ENCODE assay signal across 9 cellular contexts in the genomic region with DNA sequence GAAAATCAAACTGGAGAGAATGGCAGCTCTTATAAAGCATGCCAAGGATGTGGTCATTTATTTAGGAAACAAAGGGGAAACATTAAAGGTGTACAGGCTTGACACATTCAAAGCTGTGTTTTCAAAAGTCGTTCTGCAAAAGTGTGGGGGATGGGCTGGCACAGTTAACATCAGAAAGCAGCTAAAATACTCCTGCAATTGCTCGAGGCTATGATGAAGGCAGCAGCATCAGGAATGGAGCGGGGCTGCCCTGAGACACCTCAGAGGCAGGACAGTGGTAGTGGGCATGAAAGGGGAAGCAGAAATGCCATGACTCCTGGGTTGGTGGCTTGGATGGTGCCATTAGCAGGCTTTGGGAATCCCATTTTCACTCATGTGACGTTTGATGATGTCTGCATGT. TPM values are rescaled to one million over a fixed set of nuclear protein-coding genes. Genes with fewer than 3 reads are reported as not detected.
DNase-seq lines count a peak whose midpoint lies in the region; ATAC-seq and TF ChIP-seq lines count a peak whose summit lies in the region.
"Had no signal": no experiment of that assay in that cellular context is flagged by ENCODE, and none has a peak within 500 bp of the region (broad histone marks: within the 10 kb centered on the region; RNA-seq: fewer than 3 reads in every experiment).

No MANE protein-coding gene starts in this region.

- ATAC-seq in naive B cell (ENCODE audit: low read depth in 2 of 2), result no peak
- ATAC-seq in HG02852 (IDR thresholded peaks at IDR 0.05; ENCODE audit: unreplicated experiment), result no peak
- ATAC-seq in omental fat pad (ENCODE audit: low FRiP score), result no peak
- ATAC-seq in GM19328 (IDR thresholded peaks at IDR 0.05; ENCODE audit: unreplicated experiment), result no peak

- no peaks in the 10 kb centered on the region for H3K9me3 ChIP-seq in BLaER1 treated with 17β-estradiol and CSF1 and Interleukin-3, amounts not matched to agents 10 nM and 100 nM (replicated peaks in 1 of 11)
- no peaks in the 10 kb centered on the region for H3K9me3 ChIP-seq in Karpas-422 (ENCODE audit: low read length)

- H3K9ac ChIP-seq in BLaER1 treated with 17β-estradiol and CSF1 and Interleukin-3, amounts not matched to agents 10 nM and 100 nM, result peak overlapping the region; percentile 80 to 92 (median 85); a peak in 21 of 22 replicates
- H3K9ac ChIP-seq in Karpas-422 (ENCODE audit: low read length), result peak overlapping the region; percentile 82

- in situ Hi-C loops in brain microvascular endothelial cell (cut with HindIII; ENCODE audit: low pct_ligation_motif_present, low sequenced_read_pairs), result no loop called here

- H3K36me3 Mint-ChIP-seq in naive B cell, result peaks cover 13 to 17% of the 10 kb centered on the region in 2 donors

- H3K27ac Mint-ChIP-seq in naive B cell, result peak overlapping the region in 5 of 6 donors; percentile 31 to 96 (median 90)

- peaks cover 26 to 72% (median 57%) of the 10 kb centered on the region in 11 experiments; a peak in 21 of 22 replicates for H4K20me1 ChIP-seq in BLaER1 treated with 17β-estradiol and CSF1 and Interleukin-3, amounts not matched to agents 10 nM and 100 nM
- peaks cover 12% of the 10 kb centered on the region; the same call in 1 of the 2 replicates for H4K20me1 ChIP-seq in Karpas-422 (ENCODE audit: insufficient read depth, low read depth, low read length)

- no peaks in the 10 kb centered on the region for H3K9me3 Mint-ChIP-seq in naive B cell

- peak overlapping the region; percentile 76 to 91 (median 86) for H3K4me3 ChIP-seq in BLaER1 treated with 17β-estradiol and CSF1 and Interleukin-3, amounts not matched to agents 10 nM and 100 nM
- peak overlapping the region; percentile 79 for H3K4me3 ChIP-seq in Karpas-422 (ENCODE audit: low read length)
- H3K4me3 ChIP-seq in brain microvascular endothelial cell (ENCODE audit: low read depth, low read length), result peak overlapping the region; percentile 83

- peak overlapping the region in 9 of 11 experiments; percentile 78 to 94 (median 88); a peak in 17 of 22 replicates for H3K27ac ChIP-seq in BLaER1 treated with 17β-estradiol and CSF1 and Interleukin-3, amounts not matched to agents 10 nM and 100 nM
- H3K27ac ChIP-seq in Karpas-422 (ENCODE audit: low read length), result no peak overlapping the region
- H3K27ac ChIP-seq in brain microvascular endothelial cell, result no peak overlapping the region

- DNase-seq in Karpas-422, result no peak
- no peak for DNase-seq in brain microvascular endothelial cell
- DNase-seq in naive B cell, result no peak
- no peak for DNase-seq in activated gamma-delta T cell (lab: John Stamatoyannopoulos, UW)
- DNase-seq in omental fat pad (ENCODE audit: low spot score), result no peak

- H3K9me2 ChIP-seq in Karpas-422 (replicated peaks; ENCODE audit: insufficient read depth, low read length), result no peaks in the 10 kb centered on the region

- peaks cover 39 to 54% (median 50%) of the 10 kb centered on the region in 10 experiments for H3K4me1 ChIP-seq in BLaER1 treated with 17β-estradiol and CSF1 and Interleukin-3, amounts not matched to agents 10 nM and 100 nM
- H3K4me1 ChIP-seq in Karpas-422 (ENCODE audit: low read length), result peaks cover 29% of the 10 kb centered on the region

- peak overlapping the region; percentile 88 to 99 (median 97) for H3K4me3 Mint-ChIP-seq in naive B cell

- no peak for TF ChIP-seq CTCF in brain microvascular endothelial cell (IDR thresholded peaks at IDR 0.05; ENCODE audit: low read depth, low read length, missing control alignments)
- no peak for TF ChIP-seq CTCF in omental fat pad (IDR thresholded peaks at IDR 0.05)

- H2AFZ ChIP-seq in Karpas-422 (ENCODE audit: low read length), result no peak overlapping the region

- H3K79me2 ChIP-seq in Karpas-422 (ENCODE audit: low read length), result peaks cover 42% of the 10 kb centered on the region

- H3K27me3 ChIP-seq in BLaER1 treated with 17β-estradiol and CSF1 and Interleukin-3, amounts not matched to agents 10 nM and 100 nM, result peaks cover 23 to 31% (median 29%) of the 10 kb centered on the region in 11 experiments
- H3K27me3 ChIP-seq in Karpas-422 (ENCODE audit: low read length), result no peaks in the 10 kb centered on the region
- H3K27me3 ChIP-seq in brain microvascular endothelial cell (replicated peaks), result no peaks in the 10 kb centered on the region

- peak overlapping the region; percentile 91 to 99 (median 97) for H3K4me2 ChIP-seq in BLaER1 treated with 17β-estradiol and CSF1 and Interleukin-3, amounts not matched to agents 10 nM and 100 nM
- peak overlapping the region; percentile 93 for H3K4me2 ChIP-seq in Karpas-422 (ENCODE audit: low read depth, low read length, poor library complexity, severe bottlenecking)

- peaks cover 8 to 24% (median 10%) of the 10 kb centered on the region in 3 donors for H3K27me3 Mint-ChIP-seq in naive B cell

- H3K36me3 ChIP-seq in BLaER1 treated with 17β-estradiol and CSF1 and Interleukin-3, amounts not matched to agents 10 nM and 100 nM, result peaks cover 19 to 37% (median 30%) of the 10 kb centered on the region in 11 experiments
- H3K36me3 ChIP-seq in Karpas-422 (ENCODE audit: insufficient read depth, low read length), result no peaks in the 10 kb centered on the region
- peaks cover 5% of the 10 kb centered on the region for H3K36me3 ChIP-seq in brain microvascular endothelial cell (replicated peaks)

- H3K4me1 Mint-ChIP-seq in naive B cell, result peaks cover 36 to 48% (median 37%) of the 10 kb centered on the region in 3 donors

RNA-seq across cellular contexts. Expression of gene NCAPD3, which starts 0.7 kb away (rescaled TPM):
- total RNA-seq in Karpas-422 (2014; rRNA removed; shearing (Covaris generic); ENCODE audit: low replicate concordance), result 19.5 and 22.0 TPM in 2 replicates
- 10 to 100 TPM in 2 of 6 donors, 1 to 10 TPM in 4; 6.2 to 13.2 (median 8.6) TPM for polyA plus RNA-seq in naive B cell (ENCODE audit: low read depth in 6 of 6)
- 10 to 100 TPM; 10.4 to 14.3 (median 11.2) TPM for total RNA-seq in omental fat pad

RNA-seq across cellular contexts. Expression of gene VPS26B, which starts 1.4 kb away (rescaled TPM):
- 7.9 and 11.2 TPM in 2 replicates for total RNA-seq in Karpas-422 (2014; rRNA removed; shearing (Covaris generic); ENCODE audit: low replicate concordance)
- 10 to 100 TPM; 12.1 to 18.2 (median 14.7) TPM for polyA plus RNA-seq in naive B cell (ENCODE audit: low read depth in 6 of 6)
- total RNA-seq in omental fat pad, result 10 to 100 TPM; 25.4 to 52.8 (median 37.0) TPM

RNA-seq across cellular contexts. Expression of gene THYN1, which starts 30.1 kb away (rescaled TPM):
- total RNA-seq in Karpas-422 (2014; rRNA removed; shearing (Covaris generic); ENCODE audit: low replicate concordance), result 30.0 and 54.0 TPM in 2 replicates
- 100 to 1,000 TPM in 1 of 6 donors, 10 to 100 TPM in 5; 60.5 to 109 (median 71.1) TPM for polyA plus RNA-seq in naive B cell (ENCODE audit: low read depth in 6 of 6)
- total RNA-seq in omental fat pad, result 10 to 100 TPM; 26.9 to 76.5 (median 59.6) TPM

RNA-seq across cellular contexts. Expression of gene ACAD8, which starts 30.3 kb away (rescaled TPM):
- total RNA-seq in Karpas-422 (2014; rRNA removed; shearing (Covaris generic); ENCODE audit: low replicate concordance), result 9.6 and 9.9 TPM in 2 replicates
- polyA plus RNA-seq in naive B cell (ENCODE audit: low read depth in 6 of 6), result 10 to 100 TPM; 13.0 to 17.1 (median 14.1) TPM
- total RNA-seq in omental fat pad, result 10 to 100 TPM; 21.4 to 33.4 (median 28.2) TPM

RNA-seq across cellular contexts. Expression of gene GLB1L3, which starts 53.1 kb away (rescaled TPM):
- total RNA-seq in Karpas-422 (2014; rRNA removed; shearing (Covaris generic); ENCODE audit: low replicate concordance), result not detected in 2 replicates
- polyA plus RNA-seq in naive B cell (ENCODE audit: low read depth in 6 of 6), result not detected
- total RNA-seq in omental fat pad, result not detected
- total RNA-seq: renal cortical epithelial cell had no signal

Comparison
In these comparisons a context has a peak if more than half of its experiments do, and no peak if none do; other contexts are left out.
1. H3K27ac ChIP-seq: peak in BLaER1 treated with 17β-estradiol and CSF1 and Interleukin-3, amounts not matched to agents 10 nM and 100 nM (9 of 11); none in Karpas-422 (single experiment) and brain microvascular endothelial cell (single experiment).
2. Peak in every context shown above with its lines, with median percentiles within 50 percentile points of each other: H3K4me3 ChIP-seq.